Comparison of ENCODE assay signal across 11 cellular contexts in genomic region chr4:102817021-102817605, GRCh38. TPM values are rescaled to one million over a fixed set of nuclear protein-coding genes. Genes with fewer than 3 reads are reported as not detected.
DNase-seq lines count a peak whose midpoint lies in the region; ATAC-seq and TF ChIP-seq lines count a peak whose summit lies in the region.
"Had no signal": no experiment of that assay in that cellular context is flagged by ENCODE, and none has a peak within 500 bp of the region (broad histone marks: within the 10 kb centered on the region; RNA-seq: fewer than 3 reads in every experiment).

No MANE protein-coding gene starts in this region.

- no peaks in the 10 kb centered on the region for H3K9me3 ChIP-seq in Karpas-422 (ENCODE audit: low read length)
- H3K9me3 ChIP-seq: suprapubic skin had no signal

- no peak overlapping the region for H2AFZ ChIP-seq in Karpas-422 (ENCODE audit: low read length)

- peaks cover 85% of the 10 kb centered on the region for H3K4me1 ChIP-seq in Karpas-422 (ENCODE audit: low read length)

- POLR2A ChIA-PET in activated CD8-positive, alpha-beta T cell treated with anti-CD3 and anti-CD28 coated beads, Interleukin-2, amount 10 ng/mL, durations not matched to agents 7 days and 5 days (lab: Charles Lee): interaction anchor here (2.0 to 5.4 kb wide), 3 partner anchors 10 to 52 kb away, joined by 4 to 62 read pairs (median 24); partner anchors contain the start of genes CISD2 and UBE2D3

- no peak for TF ChIP-seq CTCF in fibroblast of mammary gland (conservative IDR thresholded peaks at IDR 0.05; ENCODE audit: control insufficient read depth, insufficient read depth, low read depth, low read length)

- CTCF ChIA-PET in activated CD8-positive, alpha-beta T cell treated with anti-CD3 and anti-CD28 coated beads, Interleukin-2, amount 10 ng/mL, durations not matched to agents 7 days and 5 days (lab: Charles Lee): interaction anchor here (0.9 to 2.7 kb wide), 8 partner anchors 9 to 283 kb away, joined by 3 to 17 read pairs (median 3); partner anchors contain the start of genes BDH2 and UBE2D3

- DNase-seq in activated CD4-positive, alpha-beta T cell treated with anti-CD3 and anti-CD28 coated beads, Interleukin-2, amount 10 ng/mL, durations not matched to agents 24 days and 14 days: no peak
- DNase-seq in activated CD4-positive, alpha-beta T cell treated with anti-CD3 and anti-CD28 coated beads for 1 hour: no peak
- DNase-seq in activated CD8-positive, alpha-beta T cell treated with anti-CD3 and anti-CD28 coated beads, Interleukin-2, amount 10 ng/mL, durations not matched to agents 7 days and 5 days: no peak
- DNase-seq in fibroblast of mammary gland (ENCODE audit: low read depth): peak; percentile 32
- no peak for DNase-seq in stimulated activated naive B cell treated with anti-CD40 and anti-IgM and Interleukin-4, amounts not matched to agents 10 μg/mL and 1 μg/mL and 100 μg/mL, for 72 hours
- no peak for DNase-seq in Karpas-422
- DNase-seq: central memory CD4-positive, alpha-beta T cell; glutamatergic neuron had no signal

- H4K20me1 ChIP-seq in Karpas-422 (ENCODE audit: insufficient read depth, low read depth, low read length): peaks cover 87% of the 10 kb centered on the region

- H3K9me3 Mint-ChIP-seq in activated CD4-positive, alpha-beta T cell treated with anti-CD3 and anti-CD28 coated beads, Interleukin-2, amount 10 ng/mL, durations not matched to agents 24 days and 14 days: no peaks in the 10 kb centered on the region
- H3K9me3 Mint-ChIP-seq in activated CD8-positive, alpha-beta T cell treated with anti-CD3 and anti-CD28 coated beads, Interleukin-2, amount 10 ng/mL, durations not matched to agents 7 days and 5 days (ENCODE audit: insufficient read depth): no peaks in the 10 kb centered on the region
- no peaks in the 10 kb centered on the region for H3K9me3 Mint-ChIP-seq in stimulated activated naive B cell treated with anti-CD40 and anti-IgM and Interleukin-4, amounts not matched to agents 10 μg/mL and 1 μg/mL and 100 μg/mL, for 72 hours

- peaks cover 100% of the 10 kb centered on the region for H3K79me2 ChIP-seq in Karpas-422 (ENCODE audit: low read length)

- H3K4me2 ChIP-seq in Karpas-422 (ENCODE audit: low read depth, low read length, poor library complexity, severe bottlenecking): no peak overlapping the region

- ATAC-seq in activated CD8-positive, alpha-beta T cell treated with anti-CD3 and anti-CD28 coated beads, Interleukin-2, amount 10 ng/mL, durations not matched to agents 7 days and 5 days: peak; percentile 16
- ATAC-seq in stimulated activated naive B cell treated with anti-CD40 and anti-IgM and Interleukin-4, amounts not matched to agents 10 μg/mL and 1 μg/mL and 100 μg/mL, for 72 hours (replicated peaks): no peak
- ATAC-seq in HG02970 (IDR thresholded peaks at IDR 0.05; ENCODE audit: low FRiP score, unreplicated experiment) (no peak), HG03521 (IDR thresholded peaks at IDR 0.05; ENCODE audit: unreplicated experiment) (no peak)

- peak overlapping the region; percentile 70 for H3K4me3 Mint-ChIP-seq in activated CD4-positive, alpha-beta T cell treated with anti-CD3 and anti-CD28 coated beads, Interleukin-2, amount 10 ng/mL, durations not matched to agents 24 days and 14 days
- H3K4me3 Mint-ChIP-seq in activated CD8-positive, alpha-beta T cell treated with anti-CD3 and anti-CD28 coated beads, Interleukin-2, amount 10 ng/mL, durations not matched to agents 7 days and 5 days: peak overlapping the region; percentile 22
- peak overlapping the region in 1 of 2 donors; percentile 22 for H3K4me3 Mint-ChIP-seq in stimulated activated naive B cell treated with anti-CD40 and anti-IgM and Interleukin-4, amounts not matched to agents 10 μg/mL and 1 μg/mL and 100 μg/mL, for 72 hours

- H3K27ac ChIP-seq in Karpas-422 (ENCODE audit: low read length): no peak overlapping the region
- H3K27ac ChIP-seq: suprapubic skin had no signal

- H3K36me3 ChIP-seq in Karpas-422 (ENCODE audit: insufficient read depth, low read length): peaks cover 72% of the 10 kb centered on the region
- H3K36me3 ChIP-seq: suprapubic skin had no signal

- H3K27me3 Mint-ChIP-seq in activated CD4-positive, alpha-beta T cell treated with anti-CD3 and anti-CD28 coated beads, Interleukin-2, amount 10 ng/mL, durations not matched to agents 24 days and 14 days: no peaks in the 10 kb centered on the region
- no peaks in the 10 kb centered on the region for H3K27me3 Mint-ChIP-seq in activated CD8-positive, alpha-beta T cell treated with anti-CD3 and anti-CD28 coated beads, Interleukin-2, amount 10 ng/mL, durations not matched to agents 7 days and 5 days (ENCODE audit: low read depth)
- no peaks in the 10 kb centered on the region for H3K27me3 Mint-ChIP-seq in stimulated activated naive B cell treated with anti-CD40 and anti-IgM and Interleukin-4, amounts not matched to agents 10 μg/mL and 1 μg/mL and 100 μg/mL, for 72 hours

- no peaks in the 10 kb centered on the region for H3K9me2 ChIP-seq in Karpas-422 (replicated peaks; ENCODE audit: insufficient read depth, low read length)

- no peak overlapping the region for H3K4me3 ChIP-seq in fibroblast of mammary gland (ENCODE audit: control insufficient read depth, low read depth, low read length)
- H3K4me3 ChIP-seq in Karpas-422 (ENCODE audit: low read length): no peak overlapping the region
- H3K4me3 ChIP-seq: suprapubic skin had no signal

- H3K36me3 Mint-ChIP-seq in activated CD4-positive, alpha-beta T cell treated with anti-CD3 and anti-CD28 coated beads, Interleukin-2, amount 10 ng/mL, durations not matched to agents 24 days and 14 days (ENCODE audit: low read depth): peaks cover 57% of the 10 kb centered on the region
- peaks cover 71% of the 10 kb centered on the region for H3K36me3 Mint-ChIP-seq in activated CD8-positive, alpha-beta T cell treated with anti-CD3 and anti-CD28 coated beads, Interleukin-2, amount 10 ng/mL, durations not matched to agents 7 days and 5 days (ENCODE audit: low read depth)
- peaks cover 26 to 42% of the 10 kb centered on the region in 2 donors for H3K36me3 Mint-ChIP-seq in stimulated activated naive B cell treated with anti-CD40 and anti-IgM and Interleukin-4, amounts not matched to agents 10 μg/mL and 1 μg/mL and 100 μg/mL, for 72 hours

- no peak overlapping the region for H3K9ac ChIP-seq in Karpas-422 (ENCODE audit: low read length)

- H3K27ac Mint-ChIP-seq in activated CD4-positive, alpha-beta T cell treated with anti-CD3 and anti-CD28 coated beads, Interleukin-2, amount 10 ng/mL, durations not matched to agents 24 days and 14 days: peak overlapping the region; percentile 83
- H3K27ac Mint-ChIP-seq in activated CD8-positive, alpha-beta T cell treated with anti-CD3 and anti-CD28 coated beads, Interleukin-2, amount 10 ng/mL, durations not matched to agents 7 days and 5 days: peak overlapping the region; percentile 54
- H3K27ac Mint-ChIP-seq in stimulated activated naive B cell treated with anti-CD40 and anti-IgM and Interleukin-4, amounts not matched to agents 10 μg/mL and 1 μg/mL and 100 μg/mL, for 72 hours: peak overlapping the region; percentile 15

- intact Hi-C loops in activated CD4-positive, alpha-beta T cell treated with anti-CD3 and anti-CD28 coated beads, Interleukin-2, amount 10 ng/mL, durations not matched to agents 24 days and 14 days (cut with micrococcal nuclease): no loop called here

- H3K27me3 ChIP-seq in Karpas-422 (ENCODE audit: low read length): no peaks in the 10 kb centered on the region
- H3K27me3 ChIP-seq: suprapubic skin had no signal

- H3K4me1 Mint-ChIP-seq in activated CD4-positive, alpha-beta T cell treated with anti-CD3 and anti-CD28 coated beads, Interleukin-2, amount 10 ng/mL, durations not matched to agents 24 days and 14 days: peaks cover 61% of the 10 kb centered on the region
- H3K4me1 Mint-ChIP-seq in activated CD8-positive, alpha-beta T cell treated with anti-CD3 and anti-CD28 coated beads, Interleukin-2, amount 10 ng/mL, durations not matched to agents 7 days and 5 days (ENCODE audit: low read depth): peaks cover 83% of the 10 kb centered on the region
- H3K4me1 Mint-ChIP-seq in stimulated activated naive B cell treated with anti-CD40 and anti-IgM and Interleukin-4, amounts not matched to agents 10 μg/mL and 1 μg/mL and 100 μg/mL, for 72 hours: peaks cover 42 to 83% of the 10 kb centered on the region in 2 donors

RNA-seq across cellular contexts. Expression of gene UBE2D3, which starts 10.2 kb away (rescaled TPM):
- 488 TPM in 2 replicates for total RNA-seq in activated CD4-positive, alpha-beta T cell treated with anti-CD3 and anti-CD28 coated beads, Interleukin-2, amount 10 ng/mL, durations not matched to agents 24 days and 14 days
- 100 to 1,000 TPM; 388 to 409 TPM for total RNA-seq in activated CD8-positive, alpha-beta T cell treated with anti-CD3 and anti-CD28 coated beads, Interleukin-2, amount 10 ng/mL, durations not matched to agents 7 days and 5 days
- total RNA-seq in Karpas-422 (2014; rRNA removed; shearing (Covaris generic); ENCODE audit: low replicate concordance): 538 and 600 TPM in 2 replicates

RNA-seq across cellular contexts. Expression of gene CISD2, which starts 51.7 kb away (rescaled TPM):
- total RNA-seq in activated CD4-positive, alpha-beta T cell treated with anti-CD3 and anti-CD28 coated beads, Interleukin-2, amount 10 ng/mL, durations not matched to agents 24 days and 14 days: 43.9 and 48.5 TPM in 2 replicates
- total RNA-seq in activated CD8-positive, alpha-beta T cell treated with anti-CD3 and anti-CD28 coated beads, Interleukin-2, amount 10 ng/mL, durations not matched to agents 7 days and 5 days: 10 to 100 TPM; 37.7 to 40.0 TPM
- 53.8 and 70.3 TPM in 2 replicates for total RNA-seq in Karpas-422 (2014; rRNA removed; shearing (Covaris generic); ENCODE audit: low replicate concordance)

RNA-seq across cellular contexts. Expression of gene MANBA, which starts 56.3 kb away (rescaled TPM):
- total RNA-seq in activated CD4-positive, alpha-beta T cell treated with anti-CD3 and anti-CD28 coated beads, Interleukin-2, amount 10 ng/mL, durations not matched to agents 24 days and 14 days: 8.2 and 9.4 TPM in 2 replicates
- total RNA-seq in activated CD8-positive, alpha-beta T cell treated with anti-CD3 and anti-CD28 coated beads, Interleukin-2, amount 10 ng/mL, durations not matched to agents 7 days and 5 days: 10 to 100 TPM; 15.1 to 16.6 TPM
- total RNA-seq in Karpas-422 (2014; rRNA removed; shearing (Covaris generic); ENCODE audit: low replicate concordance): 57.2 and 91.6 TPM in 2 replicates

Comparison
In these comparisons a context has a peak if more than half of its experiments do, and no peak if none do; other contexts are left out.
1. H3K27ac Mint-ChIP-seq: peak in every context shown above with its lines; median percentile 83 in activated CD4-positive, alpha-beta T cell treated with anti-CD3 and anti-CD28 coated beads, Interleukin-2, amount 10 ng/mL, durations not matched to agents 24 days and 14 days; 54 in activated CD8-positive, alpha-beta T cell treated with anti-CD3 and anti-CD28 coated beads, Interleukin-2, amount 10 ng/mL, durations not matched to agents 7 days and 5 days; 15 in stimulated activated naive B cell treated with anti-CD40 and anti-IgM and Interleukin-4, amounts not matched to agents 10 μg/mL and 1 μg/mL and 100 μg/mL, for 72 hours.